ENCODE assay signal across 25 cellular contexts in genomic region chr5:116750626-116751188, GRCh38.
A peak's percentile ranks its signal among the peaks of the same experiment; 100 is the strongest.
DNase-seq lines count a peak whose midpoint lies in the region; ATAC-seq, FAIRE-seq and TF ChIP-seq lines count a peak whose summit lies in the region.
"Had no signal": no experiment of that assay in that cellular context is flagged by ENCODE, and none has a peak within 500 bp of the region (broad histone marks: within the 10 kb centered on the region; RNA-seq: fewer than 3 reads in every experiment).

No MANE protein-coding gene starts in this region.

- no peak for FAIRE-seq in bronchial epithelial cell (lab: Jason Lieb, UNC)
- FAIRE-seq: GM18507 had no signal

- TF ChIP-seq CTCF in bronchial epithelial cell (IDR thresholded peaks at IDR 0.05; ENCODE audit: insufficient read depth, low read length, severe bottlenecking) (no peak), nephron (IDR thresholded peaks at IDR 0.05; ENCODE audit: unreplicated experiment in 3 of 3) (no peak)

- H3K4me3 Mint-ChIP-seq in nephron = no peak overlapping the region
- H3K4me3 Mint-ChIP-seq: B cell; CD8-positive, alpha-beta T cell; GM23338 had no signal

- peaks cover 26% of the 10 kb centered on the region for H3K4me1 Mint-ChIP-seq in nephron
- H3K4me1 Mint-ChIP-seq: B cell had no signal

- no peak overlapping the region for H3K4me3 ChIP-seq in bronchial epithelial cell (ENCODE audit: low read depth, low read length)
- H3K4me3 ChIP-seq: GM23338, HAP-1 had no signal

- peak overlapping the region in 2 of 3 experiments; percentile 0 to 11 for H3K27ac Mint-ChIP-seq in nephron
- H3K27ac Mint-ChIP-seq: B cell; CD8-positive, alpha-beta T cell; GM23338 had no signal

- DNase-seq in DMS 273 (lab: John Stamatoyannopoulos, UW; ENCODE audit: unreplicated experiment) = peak; percentile 7
- DNase-seq in DMS 273 treated with DMSO at 0.1 percent for 48 hours (lab: John Stamatoyannopoulos, UW) = no peak
- peak; percentile 29 to 68 for DNase-seq in NCI-H446 (lab: John Stamatoyannopoulos, UW)
- peak; percentile 72 for DNase-seq in bronchial epithelial cell (ENCODE audit: low read depth)
- DNase-seq: Caco-2; CD8-positive, alpha-beta T cell; DMS153; IMR-90; KG1; NCI-H1048; NCI-H1417; NCI-H1694; NCI-H2029 treated with DMSO at 0.1 percent for 48 hours; NCI-H2171 treated with DMSO at 0.1 percent for 48 hours; NCI-H345; NCI-H524 treated with DMSO at 0.1 percent for 48 hours; SHP77 treated with DMSO at 0.1 percent for 48 hours had no signal

- ATAC-seq in HG03342 (IDR thresholded peaks at IDR 0.05; ENCODE audit: unreplicated experiment) = no peak
- no peak for ATAC-seq in GM19455 (IDR thresholded peaks at IDR 0.05; ENCODE audit: unreplicated experiment)
- ATAC-seq: CD8-positive, alpha-beta T cell; GM23338; Panc1 had no signal

- peaks cover 5% of the 10 kb centered on the region for H3K36me3 Mint-ChIP-seq in nephron (ENCODE audit: low read depth)
- H3K36me3 Mint-ChIP-seq: CD8-positive, alpha-beta T cell had no signal

- no peaks in the 10 kb centered on the region for H3K27me3 Mint-ChIP-seq in nephron (ENCODE audit: low read depth)

- peaks cover 7% of the 10 kb centered on the region for H3K9me3 Mint-ChIP-seq in nephron
- H3K9me3 Mint-ChIP-seq: CD8-positive, alpha-beta T cell had no signal

- H3K36me3 ChIP-seq in bronchial epithelial cell (ENCODE audit: control insufficient read depth, insufficient read depth, low read length) = no peaks in the 10 kb centered on the region
- H3K36me3 ChIP-seq: HAP-1 had no signal

- no peaks in the 10 kb centered on the region for H3K27me3 ChIP-seq in bronchial epithelial cell (ENCODE audit: control insufficient read depth, insufficient read depth, low read length)
